27 cellular contexts compared by ENCODE assay signal in the genomic region with DNA sequence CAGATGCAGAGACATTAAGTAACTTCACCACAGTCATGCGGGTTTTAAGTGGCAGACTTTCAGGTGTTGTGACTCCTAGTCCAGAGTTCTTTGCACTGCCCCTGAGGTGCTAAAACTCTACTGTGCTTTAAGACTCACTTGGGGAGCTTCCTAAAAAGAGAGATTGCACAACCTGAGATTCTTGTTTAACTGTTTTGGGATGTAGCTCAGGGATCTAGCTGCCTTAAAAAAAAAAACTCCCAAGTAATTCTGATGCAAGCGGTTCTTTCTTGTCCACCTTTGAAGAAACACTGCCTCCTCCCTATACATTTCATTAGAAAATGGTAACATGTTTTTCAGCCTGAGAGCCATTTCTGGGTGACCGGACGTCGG. TPM values are rescaled to one million over a fixed set of nuclear protein-coding genes. Genes with fewer than 3 reads are reported as not detected.
"Had no signal": no experiment of that assay in that cellular context is flagged by ENCODE, and none has a peak within 500 bp of the region (broad histone marks: within the 10 kb centered on the region; RNA-seq: fewer than 3 reads in every experiment).

No MANE protein-coding gene starts in this region.

- H3K9me3 ChIP-seq: ascending aorta, body of pancreas, Peyer's patch, SJCRH30, SK-N-SH had no signal

- DNase-seq: activated CD4-positive, alpha-beta T cell treated with anti-CD3 and anti-CD28 coated beads for 36 hours; activated CD4-positive, alpha-beta T cell treated with anti-CD3 and anti-CD28 coated beads, Interleukin-2, amount 50 U/mL, for 4 hours; activated CD8-positive, alpha-beta memory T cell treated with anti-CD3 and anti-CD28 coated beads, Interleukin-2, amount 50 U/mL, for 48 hours; activated CD8-positive, alpha-beta T cell treated with anti-CD3 and anti-CD28 coated beads, Interleukin-2, amount 10 ng/mL, durations not matched to agents 7 days and 5 days; activated T-cell treated with anti-CD3 and anti-CD28 coated beads, Interleukin-2, amount 50 U/mL, for 1 hour; body of pancreas; IMR-90; NCI-H1105; NCI-H1436; NCI-H1694 treated with DMSO at 0.1 percent for 48 hours; NCI-H2029 treated with DMSO at 0.1 percent for 48 hours; NCI-H345; NCI-H510A; NCI-H526 treated with DMSO at 0.1 percent for 48 hours; Peyer's patch; Right ventricle myocardium superior; SJCRH30; SK-N-SH; T-helper 1 cell; WERI-Rb-1 had no signal

- H3K27ac ChIP-seq: ascending aorta, body of pancreas, KMS-11, RWPE1, SJCRH30, WERI-Rb-1 had no signal

- H3K9me2 ChIP-seq: SK-N-SH had no signal

- H3K4me1 Mint-ChIP-seq: activated CD4-positive, alpha-beta T cell treated with anti-CD3 and anti-CD28 coated beads for 36 hours; activated naive CD4-positive, alpha-beta T cell treated with anti-CD3 and anti-CD28 coated beads, Interleukin-2, amount 50 U/mL, for 24 hours had no signal

- H3K4me3 Mint-ChIP-seq: activated CD4-positive, alpha-beta T cell treated with anti-CD3 and anti-CD28 coated beads for 36 hours; activated CD8-positive, alpha-beta T cell treated with anti-CD3 and anti-CD28 coated beads, Interleukin-2, amount 10 ng/mL, durations not matched to agents 7 days and 5 days; activated naive CD4-positive, alpha-beta T cell treated with anti-CD3 and anti-CD28 coated beads, Interleukin-2, amount 50 U/mL, for 24 hours had no signal

- H3K4me3 ChIP-seq: ascending aorta, body of pancreas, Peyer's patch, SJCRH30 had no signal

- H3K4me2 ChIP-seq: KMS-11, SK-N-SH had no signal

- ATAC-seq: activated CD4-positive, alpha-beta T cell treated with anti-CD3 and anti-CD28 coated beads for 36 hours; activated CD8-positive, alpha-beta T cell treated with anti-CD3 and anti-CD28 coated beads, Interleukin-2, amount 10 ng/mL, durations not matched to agents 7 days and 5 days; body of pancreas had no signal

- H3K27ac Mint-ChIP-seq: activated CD4-positive, alpha-beta T cell treated with anti-CD3 and anti-CD28 coated beads for 36 hours; activated CD8-positive, alpha-beta T cell treated with anti-CD3 and anti-CD28 coated beads, Interleukin-2, amount 10 ng/mL, durations not matched to agents 7 days and 5 days; activated naive CD4-positive, alpha-beta T cell treated with anti-CD3 and anti-CD28 coated beads, Interleukin-2, amount 50 U/mL, for 24 hours had no signal

- H3K9me3 Mint-ChIP-seq: activated naive CD4-positive, alpha-beta T cell treated with anti-CD3 and anti-CD28 coated beads, Interleukin-2, amount 50 U/mL, for 24 hours had no signal

- H3K36me3 ChIP-seq: ascending aorta, Peyer's patch, SJCRH30, WERI-Rb-1 had no signal

- H3K27me3 Mint-ChIP-seq: activated naive CD4-positive, alpha-beta T cell treated with anti-CD3 and anti-CD28 coated beads, Interleukin-2, amount 50 U/mL, for 24 hours had no signal

- H3K27me3 ChIP-seq: ascending aorta, body of pancreas, Peyer's patch, SJCRH30 had no signal

- H3K4me1 ChIP-seq: ascending aorta, body of pancreas, SJCRH30 had no signal

RNA-seq across cellular contexts. Expression of gene IL37, which starts 13.0 kb away (rescaled TPM):
- total RNA-seq: activated CD4-positive, alpha-beta T cell treated with anti-CD3 and anti-CD28 coated beads for 36 hours; activated CD8-positive, alpha-beta T cell treated with anti-CD3 and anti-CD28 coated beads, Interleukin-2, amount 10 ng/mL, durations not matched to agents 7 days and 5 days; ascending aorta; body of pancreas; bronchial epithelial cell; IMR-90; MCF 10A; Peyer's patch; Right ventricle myocardium superior; T-helper 2 cell treated with Interferon-gamma antibody and Interleukin-4, amounts not matched to agents 100 ng/mL and 5 ng/mL, for 36 hours had no signal
- polyA plus RNA-seq: SK-N-SH had no signal

RNA-seq across cellular contexts. Expression of gene IL36G, which starts 53.9 kb away (rescaled TPM):
- total RNA-seq: activated CD4-positive, alpha-beta T cell treated with anti-CD3 and anti-CD28 coated beads for 36 hours; activated CD8-positive, alpha-beta T cell treated with anti-CD3 and anti-CD28 coated beads, Interleukin-2, amount 10 ng/mL, durations not matched to agents 7 days and 5 days; ascending aorta; body of pancreas; bronchial epithelial cell; IMR-90; MCF 10A; Peyer's patch; Right ventricle myocardium superior; SJCRH30; T-helper 2 cell treated with Interferon-gamma antibody and Interleukin-4, amounts not matched to agents 100 ng/mL and 5 ng/mL, for 36 hours had no signal
- polyA plus RNA-seq: IMR-90, SK-N-SH had no signal
